In genomic region chr2:20071397-20072383, GRCh38 we compare ENCODE assay signal across 10 cellular contexts. TPM values are rescaled to one million over a fixed set of nuclear protein-coding genes. Genes with fewer than 3 reads are reported as not detected.
DNase-seq lines count a peak whose midpoint lies in the region; ATAC-seq and TF ChIP-seq lines count a peak whose summit lies in the region.
"Had no signal": no experiment of that assay in that cellular context is flagged by ENCODE, and none has a peak within 500 bp of the region (broad histone marks: within the 10 kb centered on the region; RNA-seq: fewer than 3 reads in every experiment).

No MANE protein-coding gene starts in this region.

- H3K9ac ChIP-seq in mammary epithelial cell (ENCODE audit: insufficient read depth, low read length) = peak overlapping the region; percentile 12

- H3K9me3 ChIP-seq in mammary epithelial cell (replicated peaks; ENCODE audit: insufficient read depth, low read length) = peaks cover 3% of the 10 kb centered on the region
- no peaks in the 10 kb centered on the region for H3K9me3 ChIP-seq in tibial artery

- no peak for TF ChIP-seq EP300 in Ishikawa (IDR thresholded peaks at IDR 0.05; ENCODE audit: borderline replicate concordance)

- H3K79me2 ChIP-seq in mammary epithelial cell (ENCODE audit: insufficient read depth, low read length) = no peaks in the 10 kb centered on the region

- dilution Hi-C loops in mammary epithelial cell (cut with HindIII; ENCODE audit: low sequenced_read_pairs) = no loop called here

- peak; percentile 86 for DNase-seq in mammary epithelial cell
- peak; percentile 78 for DNase-seq in left kidney (ENCODE audit: low read depth, low spot score)
- peak in 1 of 2 donors; percentile 49 for DNase-seq in tibial artery
- DNase-seq in NCI-H1930 (lab: John Stamatoyannopoulos, UW) = no peak
- no peak for DNase-seq in NCI-H1417 (lab: John Stamatoyannopoulos, UW)
- DNase-seq: T-helper 1 cell had no signal

- CTCF ChIA-PET in mammary epithelial cell (lab: Charles Lee; ENCODE audit: low non-redundant PET) = interaction anchor here (0.6 kb wide), 1 partner anchor 56 kb away, joined by 5 read pairs; no protein-coding TSS in a partner anchor

- WGBS in mammary epithelial cell (ENCODE audit: low coverage, missing lambda C conversion rate) = 18% methylated on average over 14 of the region's 14 CpGs

- H3K27me3 ChIP-seq in mammary epithelial cell (ENCODE audit: insufficient read depth, low read length) = no peaks in the 10 kb centered on the region
- no peaks in the 10 kb centered on the region for H3K27me3 ChIP-seq in tibial artery

- peak overlapping the region; percentile 51 for H3K4me2 ChIP-seq in mammary epithelial cell (ENCODE audit: insufficient read depth, low read depth, low read length)

- peaks cover 33% of the 10 kb centered on the region for H3K4me1 ChIP-seq in mammary epithelial cell (ENCODE audit: insufficient read depth, low read length)
- peaks cover 0 to 14% (median 7%) of the 10 kb centered on the region in 4 donors for H3K4me1 ChIP-seq in tibial artery

- H3K27ac ChIP-seq in mammary epithelial cell (ENCODE audit: insufficient read depth, low read depth, low read length) (peak overlapping the region; percentile 57), tibial artery (peak overlapping the region; percentile 52 to 60)

- no peak overlapping the region for H3K4me3 ChIP-seq in mammary epithelial cell (replicated peaks in 1 of 3; ENCODE audit: insufficient read depth in 1 of 3, low read depth in 2 of 3, low read length in 3 of 3)
- no peak overlapping the region for H3K4me3 ChIP-seq in tibial artery

- H3K36me3 ChIP-seq in mammary epithelial cell (ENCODE audit: insufficient read depth, low read length) (no peaks in the 10 kb centered on the region), tibial artery (no peaks in the 10 kb centered on the region)

- no TSS peak for BruUV-seq in mammary epithelial cell (replicated peaks; lab: Mats Ljungman, UMichigan)

- no peak for TF ChIP-seq RAD21 in Ishikawa (IDR thresholded peaks at IDR 0.05; ENCODE audit: low read depth)

- in situ Hi-C loops in mammary epithelial cell (cut with MboI; ENCODE audit: low sequenced_read_pairs in 2 of 2) = no loop called here

- intact Hi-C loops in mammary epithelial cell (cut with micrococcal nuclease) = no loop called here
- intact Hi-C loops in tibial artery (cut with DNase I; ENCODE audit: low total_unique reads) = no loop called here

- H2AFZ ChIP-seq in mammary epithelial cell (ENCODE audit: low read depth, low read length) = peak overlapping the region; percentile 72

- TF ChIP-seq CTCF in mammary epithelial cell (conservative IDR thresholded peaks at IDR 0.05 in 1 of 2, IDR thresholded peaks at IDR 0.05 in 1 of 2; ENCODE audit: extremely low read depth in 1 of 2, insufficient read depth in 1 of 2, low read depth in 1 of 2, low read length in 2 of 2) (no peak), tibial artery (IDR thresholded peaks at IDR 0.05) (no peak)

- no peaks in the 10 kb centered on the region for H4K20me1 ChIP-seq in mammary epithelial cell (ENCODE audit: insufficient read depth, low read length)

- ATAC-seq in HG03439 (IDR thresholded peaks at IDR 0.05; ENCODE audit: unreplicated experiment) (no peak), GM18867 (IDR thresholded peaks at IDR 0.05; ENCODE audit: unreplicated experiment) (no peak)
- ATAC-seq: stimulated activated effector memory CD8-positive, alpha-beta T cell treated with anti-CD3 and anti-CD28 coated beads, Interleukin-12 subunit alpha, Interleukin-12 subunit beta, amount 100 ng/mL, for 72 hours had no signal

TF ChIP-seq in Ishikawa, 13 proteins besides CTCF, POLR2A, EP300 and RAD21:
- TF ChIP-seq TCF12 (IDR thresholded peaks at IDR 0.05; ENCODE audit: low read depth) (no peak), CEBPB (IDR thresholded peaks at IDR 0.05) (peak; percentile 62; the same call in 1 of the 2 replicates)
TF ChIP-seq in Ishikawa: peak in this region for 1.

RNA-seq across cellular contexts. Expression of gene LAPTM4A, which starts 20.3 kb away (rescaled TPM):
- total RNA-seq in mammary epithelial cell = 100 to 1,000 TPM; 160 to 162 TPM
- 223 TPM for polyA plus RNA-seq in mammary epithelial cell
- polyA minus RNA-seq in mammary epithelial cell = 181 TPM

RNA-seq across cellular contexts. Expression of gene MATN3, which starts 59.2 kb away (rescaled TPM):
- total RNA-seq in mammary epithelial cell = 1 to 10 TPM; 4.8 TPM
- 3.4 TPM for polyA plus RNA-seq in mammary epithelial cell
- polyA minus RNA-seq in mammary epithelial cell = not detected

Comparison
In these comparisons a context has a peak if more than half of its experiments do, and no peak if none do; other contexts are left out.
1. DNase-seq: peak in mammary epithelial cell (single experiment) and left kidney (single experiment); none in NCI-H1930 (0 of 2) and NCI-H1417 (0 of 3).